1 cellular context compared by ENCODE assay signal in genomic region chr9:35793461-35793860, GRCh38.
TF ChIP-seq lines count a peak whose summit lies in the region.

No MANE protein-coding gene starts in this region.

TF ChIP-seq in WTC11, 78 proteins besides CTCF, POLR2A, EP300 and RAD21 (continued from another document):
- TF ChIP-seq AFF4 (CRISPR knock-in tag; IDR thresholded peaks at IDR 0.05; ENCODE audit: borderline replicate concordance) (no peak), CBFB (CRISPR knock-in tag; IDR thresholded peaks at IDR 0.05; ENCODE audit: low read depth) (no peak), EMX1 (CRISPR knock-in tag; IDR thresholded peaks at IDR 0.05) (no peak), ZNF423 (CRISPR knock-in tag; IDR thresholded peaks at IDR 0.05) (no peak), ESRRA (CRISPR knock-in tag; IDR thresholded peaks at IDR 0.05; ENCODE audit: borderline replicate concordance) (no peak), FOXK1 (CRISPR knock-in tag; IDR thresholded peaks at IDR 0.05) (no peak), ZBTB21 (CRISPR knock-in tag; IDR thresholded peaks at IDR 0.05; ENCODE audit: borderline replicate concordance) (no peak), GTF2I (CRISPR knock-in tag; conservative IDR thresholded peaks at IDR 0.05) (no peak)
- TF ChIP-seq, protein P1, sequence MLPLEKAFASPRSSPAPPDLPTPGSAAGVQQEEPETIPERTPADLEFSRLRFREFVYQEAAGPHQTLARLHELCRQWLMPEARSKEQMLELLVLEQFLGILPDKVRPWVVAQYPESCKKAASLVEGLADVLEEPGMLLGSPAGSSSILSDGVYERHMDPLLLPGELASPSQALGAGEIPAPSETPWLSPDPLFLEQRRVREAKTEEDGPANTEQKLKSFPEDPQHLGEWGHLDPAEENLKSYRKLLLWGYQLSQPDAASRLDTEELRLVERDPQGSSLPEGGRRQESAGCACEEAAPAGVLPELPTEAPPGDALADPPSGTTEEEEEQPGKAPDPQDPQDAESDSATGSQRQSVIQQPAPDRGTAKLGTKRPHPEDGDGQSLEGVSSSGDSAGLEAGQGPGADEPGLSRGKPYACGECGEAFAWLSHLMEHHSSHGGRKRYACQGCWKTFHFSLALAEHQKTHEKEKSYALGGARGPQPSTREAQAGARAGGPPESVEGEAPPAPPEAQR (CRISPR knock-in tag; IDR thresholded peaks at IDR 0.05), result no peak
- TF ChIP-seq, protein P2, sequence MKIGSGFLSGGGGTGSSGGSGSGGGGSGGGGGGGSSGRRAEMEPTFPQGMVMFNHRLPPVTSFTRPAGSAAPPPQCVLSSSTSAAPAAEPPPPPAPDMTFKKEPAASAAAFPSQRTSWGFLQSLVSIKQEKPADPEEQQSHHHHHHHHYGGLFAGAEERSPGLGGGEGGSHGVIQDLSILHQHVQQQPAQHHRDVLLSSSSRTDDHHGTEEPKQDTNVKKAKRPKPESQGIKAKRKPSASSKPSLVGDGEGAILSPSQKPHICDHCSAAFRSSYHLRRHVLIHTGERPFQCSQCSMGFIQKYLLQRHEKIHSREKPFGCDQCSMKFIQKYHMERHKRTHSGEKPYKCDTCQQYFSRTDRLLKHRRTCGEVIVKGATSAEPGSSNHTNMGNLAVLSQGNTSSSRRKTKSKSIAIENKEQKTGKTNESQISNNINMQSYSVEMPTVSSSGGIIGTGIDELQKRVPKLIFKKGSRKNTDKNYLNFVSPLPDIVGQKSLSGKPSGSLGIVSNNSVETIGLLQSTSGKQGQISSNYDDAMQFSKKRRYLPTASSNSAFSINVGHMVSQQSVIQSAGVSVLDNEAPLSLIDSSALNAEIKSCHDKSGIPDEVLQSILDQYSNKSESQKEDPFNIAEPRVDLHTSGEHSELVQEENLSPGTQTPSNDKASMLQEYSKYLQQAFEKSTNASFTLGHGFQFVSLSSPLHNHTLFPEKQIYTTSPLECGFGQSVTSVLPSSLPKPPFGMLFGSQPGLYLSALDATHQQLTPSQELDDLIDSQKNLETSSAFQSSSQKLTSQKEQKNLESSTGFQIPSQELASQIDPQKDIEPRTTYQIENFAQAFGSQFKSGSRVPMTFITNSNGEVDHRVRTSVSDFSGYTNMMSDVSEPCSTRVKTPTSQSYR (CRISPR knock-in tag; IDR thresholded peaks at IDR 0.05), result no peak
TF ChIP-seq in WTC11: peak in this region for 0.
